ENCODE assay signal across 20 cellular contexts in the genomic region with DNA sequence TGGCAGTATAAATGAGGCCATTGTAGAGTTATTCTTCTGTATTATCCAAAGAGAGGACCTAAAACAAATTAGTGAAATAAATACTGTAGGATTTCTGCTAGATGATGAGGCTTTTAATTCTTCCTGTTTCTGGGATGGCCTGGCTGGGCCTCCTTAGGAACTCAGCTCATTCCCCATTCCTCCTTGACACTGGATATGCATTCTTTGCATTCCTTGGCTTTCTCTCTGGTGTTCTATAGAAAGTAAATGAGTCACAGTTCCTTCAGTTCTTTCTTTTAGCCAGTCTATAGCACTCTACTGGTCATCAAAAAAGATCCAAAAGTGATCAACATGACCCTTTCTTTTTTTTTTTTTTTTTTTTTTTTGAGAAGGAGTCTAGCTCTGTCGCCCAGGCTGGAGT. TPM values are rescaled to one million over a fixed set of nuclear protein-coding genes. Genes with fewer than 3 reads are reported as not detected.
DNase-seq lines count a peak whose midpoint lies in the region; ATAC-seq and TF ChIP-seq lines count a peak whose summit lies in the region.
"Had no signal": no experiment of that assay in that cellular context is flagged by ENCODE, and none has a peak within 500 bp of the region (broad histone marks: within the 10 kb centered on the region; RNA-seq: fewer than 3 reads in every experiment).

No MANE protein-coding gene starts in this region.

- H3K9me3 ChIP-seq in mammary epithelial cell (replicated peaks; ENCODE audit: insufficient read depth, low read length) (peaks cover 2% of the 10 kb centered on the region), upper lobe of left lung (no peaks in the 10 kb centered on the region)
- H3K9me3 ChIP-seq: esophagus muscularis mucosa, sigmoid colon had no signal

- no peaks in the 10 kb centered on the region for H3K36me3 ChIP-seq in mammary epithelial cell (ENCODE audit: insufficient read depth, low read length)
- H3K36me3 ChIP-seq in mesendoderm (ENCODE audit: control insufficient read depth, insufficient read depth, low read length): no peaks in the 10 kb centered on the region
- no peaks in the 10 kb centered on the region for H3K36me3 ChIP-seq in upper lobe of left lung
- H3K36me3 ChIP-seq: esophagus muscularis mucosa, sigmoid colon had no signal

- no peak for ATAC-seq in upper lobe of left lung (ENCODE audit: low FRiP score in 2 of 2)
- ATAC-seq: Right ventricle myocardium inferior; stimulated activated effector memory CD8-positive, alpha-beta T cell treated with anti-CD3 and anti-CD28 coated beads, Interleukin-12 subunit alpha, Interleukin-12 subunit beta, amount 100 ng/mL, for 72 hours had no signal

- H3K27ac ChIP-seq in mammary epithelial cell (ENCODE audit: insufficient read depth, low read depth, low read length) (no peak overlapping the region), mesendoderm (ENCODE audit: low read depth, low read length) (no peak overlapping the region), upper lobe of left lung (no peak overlapping the region)
- H3K27ac ChIP-seq: esophagus muscularis mucosa, sigmoid colon had no signal

- peaks cover 14% of the 10 kb centered on the region for H3K4me1 ChIP-seq in mammary epithelial cell (ENCODE audit: insufficient read depth, low read length)
- H3K4me1 ChIP-seq in mesendoderm (ENCODE audit: control insufficient read depth, low read depth, low read length): no peaks in the 10 kb centered on the region
- H3K4me1 ChIP-seq in upper lobe of left lung: no peaks in the 10 kb centered on the region
- H3K4me1 ChIP-seq: esophagus muscularis mucosa, sigmoid colon had no signal

- no peak overlapping the region for H4K8ac ChIP-seq in mesendoderm (ENCODE audit: low read depth, low read length)

- TF ChIP-seq CTCF in mammary epithelial cell (conservative IDR thresholded peaks at IDR 0.05 in 1 of 2, IDR thresholded peaks at IDR 0.05 in 1 of 2; ENCODE audit: extremely low read depth in 1 of 2, insufficient read depth in 1 of 2, low read depth in 1 of 2, low read length in 2 of 2): no peak
- no peak for TF ChIP-seq CTCF in upper lobe of left lung (IDR thresholded peaks at IDR 0.05)

- H4K5ac ChIP-seq in mesendoderm (ENCODE audit: low read length): no peak overlapping the region

- no peak overlapping the region for H3K18ac ChIP-seq in mesendoderm (ENCODE audit: low read length)

- intact Hi-C loops in mammary epithelial cell (cut with micrococcal nuclease): no loop called here

- H3K9ac ChIP-seq in mammary epithelial cell (ENCODE audit: insufficient read depth, low read length) (no peak overlapping the region), mesendoderm (ENCODE audit: low read length) (no peak overlapping the region)

- no peaks in the 10 kb centered on the region for H3K79me1 ChIP-seq in mesendoderm (ENCODE audit: low read length)

- no peak for TF ChIP-seq POLR2A in upper lobe of left lung (IDR thresholded peaks at IDR 0.05)

- 100% methylated on average over 1 of the region's 1 CpG for WGBS in mammary epithelial cell (ENCODE audit: low coverage, missing lambda C conversion rate)
- no CpG with 5 or more reads among the region's 1 CpG for WGBS in mesendoderm (ENCODE audit: extremely low coverage, insufficient coverage, low lambda C conversion rate)
- 95 to 100% methylated on average over 1 of the region's 1 CpG for WGBS in upper lobe of left lung, 2 donors

- H3K27me3 ChIP-seq in mammary epithelial cell (ENCODE audit: insufficient read depth, low read length) (no peaks in the 10 kb centered on the region), mesendoderm (ENCODE audit: insufficient read depth, low read length, poor library complexity) (no peaks in the 10 kb centered on the region), upper lobe of left lung (no peaks in the 10 kb centered on the region)
- H3K27me3 ChIP-seq: esophagus muscularis mucosa, sigmoid colon had no signal

- no peaks in the 10 kb centered on the region for H4K20me1 ChIP-seq in mammary epithelial cell (ENCODE audit: insufficient read depth, low read length)

- H2BK5ac ChIP-seq in mesendoderm (ENCODE audit: low read length): no peak overlapping the region

- H3K4me3 ChIP-seq in mammary epithelial cell (replicated peaks in 1 of 3; ENCODE audit: insufficient read depth in 1 of 3, low read depth in 2 of 3, low read length in 3 of 3) (no peak overlapping the region), mesendoderm (ENCODE audit: low read length) (no peak overlapping the region), upper lobe of left lung (no peak overlapping the region)
- H3K4me3 ChIP-seq: esophagus muscularis mucosa, sigmoid colon had no signal

- CTCF ChIA-PET in mammary epithelial cell (lab: Charles Lee; ENCODE audit: low non-redundant PET): no interaction called here

- no TSS peak for BruUV-seq in mammary epithelial cell (replicated peaks; lab: Mats Ljungman, UMichigan)

- H3K23ac ChIP-seq in mesendoderm (ENCODE audit: low read length): no peak overlapping the region

- no peak overlapping the region for H3K56ac ChIP-seq in mesendoderm (ENCODE audit: low read length)

- H2AK5ac ChIP-seq in mesendoderm (ENCODE audit: low read length): no peak overlapping the region

- H3K4ac ChIP-seq in mesendoderm (ENCODE audit: low read depth, low read length): no peak overlapping the region

- H2BK120ac ChIP-seq in mesendoderm (ENCODE audit: low read depth, low read length): no peak overlapping the region

- H3K79me2 ChIP-seq in mammary epithelial cell (ENCODE audit: insufficient read depth, low read length): no peaks in the 10 kb centered on the region
- H3K79me2 ChIP-seq in mesendoderm (ENCODE audit: control insufficient read depth, insufficient read depth, low read length): no peaks in the 10 kb centered on the region

- no peak overlapping the region for H2BK15ac ChIP-seq in mesendoderm (replicated peaks; ENCODE audit: low read depth)

- DNase-seq in HS-5 (ENCODE audit: low read depth) (peak; percentile 82), mammary epithelial cell (peak; percentile 26), mesendoderm (peak; percentile 89), upper lobe of left lung (no peak), SIG-M5 (lab: John Stamatoyannopoulos, UW) (no peak), SHP77 (lab: John Stamatoyannopoulos, UW) (no peak)
- DNase-seq: activated CD4-positive, alpha-beta T cell treated with anti-CD3 and anti-CD28 coated beads for 4 hours; activated naive CD8-positive, alpha-beta T cell treated with anti-CD3 and anti-CD28 coated beads, Interleukin-2, amount 10 ng/mL, durations not matched to agents 7 days and 5 days; activated T-cell treated with anti-CD3 and anti-CD28 coated beads, Interleukin-2, amount 50 U/mL, for 1 hour; hippocampal formation; MM.1S; NCI-H2081 treated with DMSO at 0.1 percent for 48 hours; NCI-H82; sigmoid colon; stimulated activated CD4-positive, alpha-beta T cell treated with anti-CD3 and anti-CD28 coated beads, Interleukin-4, amount 100 ng/mL, for 4 hours; T-helper 9 cell had no signal

- H3K4me2 ChIP-seq in mammary epithelial cell (ENCODE audit: insufficient read depth, low read depth, low read length): no peak overlapping the region
- H3K4me2 ChIP-seq in mesendoderm (ENCODE audit: low read length): no peak overlapping the region

- in situ Hi-C loops in mammary epithelial cell (cut with MboI; ENCODE audit: low sequenced_read_pairs in 2 of 2): no loop called here

- no peak for TF ChIP-seq EP300 in upper lobe of left lung (IDR thresholded peaks at IDR 0.05)

- H2AFZ ChIP-seq in mammary epithelial cell (ENCODE audit: low read depth, low read length): no peak overlapping the region

- dilution Hi-C loops in mammary epithelial cell (cut with HindIII; ENCODE audit: low sequenced_read_pairs): no loop called here

RNA-seq across cellular contexts. Expression of a gene that starts 8.6 kb away (rescaled TPM):
- total RNA-seq in mammary epithelial cell (not detected), upper lobe of left lung (not detected)
- not detected for polyA plus RNA-seq in mammary epithelial cell
- polyA minus RNA-seq in mammary epithelial cell: not detected
- polyA plus RNA-seq in mesendoderm (2013, experiment 1 of 2): not detected
- not detected for polyA plus RNA-seq in mesendoderm (2013, experiment 2 of 2)
- total RNA-seq: activated naive CD8-positive, alpha-beta T cell treated with anti-CD3 and anti-CD28 coated beads, Interleukin-2, amount 10 ng/mL, durations not matched to agents 7 days and 5 days; esophagus muscularis mucosa; lung microvascular endothelial cell; Right ventricle myocardium inferior; sigmoid colon had no signal
- polyA plus RNA-seq: sigmoid colon had no signal

RNA-seq across cellular contexts. Expression of a gene that starts 9.2 kb away (rescaled TPM):
- total RNA-seq in mammary epithelial cell (not detected), upper lobe of left lung (not detected)
- polyA plus RNA-seq in mammary epithelial cell: not detected
- polyA minus RNA-seq in mammary epithelial cell: not detected
- polyA plus RNA-seq in mesendoderm (2013, experiment 1 of 2): not detected
- not detected for polyA plus RNA-seq in mesendoderm (2013, experiment 2 of 2)
- total RNA-seq: activated naive CD8-positive, alpha-beta T cell treated with anti-CD3 and anti-CD28 coated beads, Interleukin-2, amount 10 ng/mL, durations not matched to agents 7 days and 5 days; esophagus muscularis mucosa; lung microvascular endothelial cell; Right ventricle myocardium inferior; sigmoid colon had no signal
- polyA plus RNA-seq: sigmoid colon had no signal

RNA-seq across cellular contexts. Expression of a gene that starts 9.3 kb away (rescaled TPM):
- total RNA-seq in mammary epithelial cell: not detected
- not detected for polyA plus RNA-seq in mammary epithelial cell
- not detected for polyA minus RNA-seq in mammary epithelial cell
- polyA plus RNA-seq in mesendoderm (2013, experiment 1 of 2): not detected
- not detected for polyA plus RNA-seq in mesendoderm (2013, experiment 2 of 2)
- not detected for total RNA-seq in upper lobe of left lung
- total RNA-seq: activated naive CD8-positive, alpha-beta T cell treated with anti-CD3 and anti-CD28 coated beads, Interleukin-2, amount 10 ng/mL, durations not matched to agents 7 days and 5 days; esophagus muscularis mucosa; lung microvascular endothelial cell; Right ventricle myocardium inferior; sigmoid colon had no signal
- polyA plus RNA-seq: sigmoid colon had no signal

RNA-seq across cellular contexts. Expression of a gene that starts 32.9 kb away (rescaled TPM):
- total RNA-seq in mammary epithelial cell: not detected
- not detected for polyA plus RNA-seq in mammary epithelial cell
- polyA minus RNA-seq in mammary epithelial cell: not detected
- not detected for polyA plus RNA-seq in mesendoderm (2013, experiment 1 of 2)
- not detected for polyA plus RNA-seq in mesendoderm (2013, experiment 2 of 2)
- total RNA-seq in upper lobe of left lung: not detected
- total RNA-seq: activated naive CD8-positive, alpha-beta T cell treated with anti-CD3 and anti-CD28 coated beads, Interleukin-2, amount 10 ng/mL, durations not matched to agents 7 days and 5 days; esophagus muscularis mucosa; lung microvascular endothelial cell; Right ventricle myocardium inferior; sigmoid colon had no signal
- polyA plus RNA-seq: sigmoid colon had no signal

RNA-seq across cellular contexts. Expression of a gene that starts 40.1 kb away (rescaled TPM):
- not detected for total RNA-seq in mammary epithelial cell
- polyA plus RNA-seq in mammary epithelial cell: not detected
- polyA minus RNA-seq in mammary epithelial cell: not detected
- polyA plus RNA-seq in mesendoderm (2013, experiment 1 of 2): not detected
- not detected for polyA plus RNA-seq in mesendoderm (2013, experiment 2 of 2)
- 1 to 10 TPM in 1 of 6 donors, under 1 TPM in 1, not detected in 4; 0.54 to 1.8 TPM for total RNA-seq in upper lobe of left lung
- total RNA-seq: activated naive CD8-positive, alpha-beta T cell treated with anti-CD3 and anti-CD28 coated beads, Interleukin-2, amount 10 ng/mL, durations not matched to agents 7 days and 5 days; lung microvascular endothelial cell; Right ventricle myocardium inferior; sigmoid colon had no signal
- polyA plus RNA-seq: sigmoid colon had no signal

Comparison
In these comparisons a context has a peak if more than half of its experiments do, and no peak if none do; other contexts are left out.
1. DNase-seq: peak in HS-5 (single experiment), mammary epithelial cell (single experiment) and mesendoderm (single experiment); none in upper lobe of left lung (0 of 2), SIG-M5 (single experiment) and SHP77 (0 of 2).